ENCODE assay signal across 8 cellular contexts in the genomic region with DNA sequence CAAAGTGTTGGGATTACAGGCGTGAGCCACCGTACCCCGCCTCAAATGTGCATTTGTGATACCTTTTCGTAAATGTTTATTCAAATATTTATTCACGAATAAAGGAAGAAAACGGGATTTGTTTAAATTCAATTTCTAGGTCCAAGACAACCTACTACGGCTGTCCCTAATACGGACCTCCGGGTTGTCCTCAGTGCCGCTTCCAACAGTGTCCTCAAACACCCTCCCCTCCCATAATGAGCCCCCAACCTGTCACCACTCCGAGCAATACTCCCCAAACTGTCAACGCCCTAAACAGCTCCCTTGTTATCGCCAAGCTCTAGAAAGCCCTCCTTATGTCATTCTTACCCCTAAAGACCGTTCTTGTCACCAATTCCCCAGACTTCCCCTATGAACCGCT. TPM values are rescaled to one million over a fixed set of nuclear protein-coding genes. Genes with fewer than 3 reads are reported as not detected.
DNase-seq lines count a peak whose midpoint lies in the region; ATAC-seq, FAIRE-seq and TF ChIP-seq lines count a peak whose summit lies in the region.

No MANE protein-coding gene starts in this region.

- CTCF ChIA-PET in GM12878 (lab: Yijun Ruan, JAX), result interaction anchor here (1.0 to 5.1 kb wide), 8 partner anchors 11 to 367 kb away, joined by 3 to 43 read pairs (median 12); partner anchors contain the start of genes ADAT1, KARS1, TERF2IP and TMEM231

- FAIRE-seq in GM19239 (lab: Jason Lieb, UNC), result peak; percentile 23
- no peak for FAIRE-seq in GM12878 (lab: Jason Lieb, UNC)

- WGBS in GM12878 (ENCODE audit: insufficient coverage, insufficient replicate concordance, low lambda C conversion rate, missing lambda C conversion rate), result 4% methylated on average over 15 of the region's 15 CpGs
- 16 to 22% methylated on average over 15 of the region's 15 CpGs for WGBS in lung, 2 donors

- in situ Hi-C loops in GM12878 (cut with MboI), result no loop called here

- peak; percentile 22 for ATAC-seq in HG03159 (IDR thresholded peaks at IDR 0.05; ENCODE audit: unreplicated experiment)
- no peak; the same call in 2 of the 3 replicates for ATAC-seq in GM12878
- ATAC-seq in lung (ENCODE audit: insufficient read depth, low FRiP score), result no peak
- ATAC-seq in HG03442 (IDR thresholded peaks at IDR 0.05; ENCODE audit: unreplicated experiment), result no peak

- no peaks in the 10 kb centered on the region for H4K20me1 ChIP-seq in GM12878 (ENCODE audit: control insufficient read depth, insufficient read depth)

- SMC1A ChIA-PET in GM12878 (lab: Charles Lee; ENCODE audit: uncharacterized antibody, unreplicated experiment), result interaction anchor here (0.7 to 4.7 kb wide), 9 partner anchors 8 to 116 kb away, joined by 3 to 40 read pairs (median 11); partner anchors contain the start of genes ADAT1 and TMEM231

- DNase-seq in GM19239 (ENCODE audit: insufficient read length, low spot score), result no peak
- DNase-seq in GM12878 (ENCODE audit: low read depth, low spot score), result no peak
- no peak for DNase-seq in lung (ENCODE audit: low spot score)
- no peak for DNase-seq in Ammon's horn (ENCODE audit: low spot score)
- DNase-seq in T1000 (lab: John Stamatoyannopoulos, UW), result no peak
- no peak for DNase-seq in NK-92 (lab: John Stamatoyannopoulos, UW; ENCODE audit: unreplicated experiment)

- H3K4me3 ChIP-seq in GM12878, result peak overlapping the region; percentile 84
- peak overlapping the region; percentile 48 for H3K4me3 ChIP-seq in lung

- no peak for TF ChIP-seq EP300 in GM12878 (IDR thresholded peaks at IDR 0.05; ENCODE audit: borderline replicate concordance in 1 of 2, control insufficient read depth in 1 of 2, low read depth in 2 of 2, low read length in 2 of 2)

- H3K9ac ChIP-seq in GM12878 (ENCODE audit: control insufficient read depth, insufficient read depth, low read length), result peak overlapping the region; percentile 62

- TF ChIP-seq CTCF in GM12878 (IDR thresholded peaks at IDR 0.05 in 2 of 3, conservative IDR thresholded peaks at IDR 0.05 in 1 of 3; ENCODE audit: control insufficient read depth in 2 of 3, extremely low read depth in 1 of 3, insufficient read depth in 1 of 3, low read depth in 3 of 3, low read length in 3 of 3) (no peak), lung (IDR thresholded peaks at IDR 0.05; ENCODE audit: control extremely low read depth, extremely low read depth) (no peak)

- H2AFZ ChIP-seq in GM12878 (ENCODE audit: control insufficient read depth, low read depth, low read length), result peak overlapping the region; percentile 98

- H3K4me2 ChIP-seq in GM12878 (ENCODE audit: control insufficient read depth, insufficient read depth), result peak overlapping the region; percentile 81

- intact Hi-C loops in GM12878 (cut with micrococcal nuclease; ENCODE audit: unreplicated experiment), result loop anchor here (1.0 kb wide), 1 partner anchor 85 kb away; no protein-coding TSS in a partner anchor

- H3K27ac ChIP-seq in GM12878 (ENCODE audit: control insufficient read depth, insufficient read depth), result peak overlapping the region; percentile 78
- H3K27ac ChIP-seq in lung (ENCODE audit: low read depth in 1 of 2, low read length in 1 of 2), result peak overlapping the region; percentile 33 to 89

- POLR2A ChIA-PET in GM12878 (lab: Charles Lee), result interaction anchor here (1.6 to 11.8 kb wide), 7 partner anchors 9 to 133 kb away, joined by 5 to 116 read pairs (median 21); partner anchors contain the start of genes ADAT1, CFDP1, KARS1 and TERF2IP

- RAD21 ChIA-PET in GM12878 (lab: Charles Lee; ENCODE audit: unreplicated experiment), result interaction anchor here (0.9 to 5.6 kb wide), 10 partner anchors 9 to 88 kb away, joined by 3 to 44 read pairs (median 4); partner anchors contain the start of genes ADAT1, KARS1, TERF2IP and TMEM231

- peaks cover 39% of the 10 kb centered on the region for H3K79me2 ChIP-seq in GM12878 (ENCODE audit: control insufficient read depth, insufficient read depth, low read length)

- no TSS peak for BruUV-seq in GM12878 (replicated peaks; lab: Mats Ljungman, UMichigan)

- H3K9me3 ChIP-seq in GM12878 (replicated peaks; ENCODE audit: control insufficient read depth, insufficient read depth, low read length) (no peaks in the 10 kb centered on the region), lung (ENCODE audit: control insufficient read depth in 2 of 2, insufficient read depth in 1 of 2, low read length in 1 of 2) (no peaks in the 10 kb centered on the region)

- H3K27me3 ChIP-seq in GM12878 (replicated peaks in 1 of 2; ENCODE audit: control insufficient read depth in 2 of 2, insufficient read depth in 2 of 2, low read length in 1 of 2) (no peaks in the 10 kb centered on the region), lung (ENCODE audit: control insufficient read depth, insufficient read depth) (no peaks in the 10 kb centered on the region)

- H3K36me3 ChIP-seq in GM12878 (ENCODE audit: control insufficient read depth in 2 of 2, insufficient read depth in 2 of 2, low read length in 1 of 2) (peaks cover 0 to 22% of the 10 kb centered on the region in 2 experiments; a peak in 2 of 4 replicates), lung (ENCODE audit: control insufficient read depth in 2 of 2, insufficient read depth in 2 of 2, low read length in 2 of 2) (peaks cover 0 to 16% of the 10 kb centered on the region in 2 donors)

- no peak for TF ChIP-seq RAD21 in GM12878 (IDR thresholded peaks at IDR 0.05; ENCODE audit: insufficient read depth, low read depth, low read length)

- TF ChIP-seq POLR2A in GM12878 (IDR thresholded peaks at IDR 0.05; ENCODE audit: low read depth, low read length), result no peak

- H3K4me1 ChIP-seq in GM12878 (ENCODE audit: control insufficient read depth, insufficient read depth, low read length) (peaks cover 26% of the 10 kb centered on the region), lung (ENCODE audit: control insufficient read depth in 2 of 2, insufficient read depth in 2 of 2, low read length in 2 of 2) (peaks cover 4 to 13% of the 10 kb centered on the region in 2 donors)

RNA-seq across cellular contexts. Expression of gene GABARAPL2, which starts 0.5 kb away (rescaled TPM):
- total RNA-seq in GM12878 (2013; cell fraction: nucleolus; rRNA removed), result 68.6 and 74.4 TPM in 2 replicates
- 61.9 and 69.8 TPM in 2 replicates for total RNA-seq in GM12878 (2014; rRNA removed)
- 69.9 and 70.7 TPM in 2 replicates for total RNA-seq in GM12878 (2014; rRNA removed; fragmentation: Illumina TruSeq; extraction: Trizol)
- 102 and 106 TPM in 2 replicates for total RNA-seq in GM12878 (2021)
- 71.7 TPM for polyA plus RNA-seq in GM12878 (2011; ENCODE audit: low read depth)
- polyA plus RNA-seq in GM12878 (2011; rRNA removed), result 119 and 151 TPM in 2 replicates
- 58.7 and 78.4 TPM in 2 replicates for polyA plus RNA-seq in GM12878 (2011; cell fraction: cytosol; rRNA removed)
- 65.7 and 69.1 TPM in 2 replicates for polyA plus RNA-seq in GM12878 (2011; cell fraction: nucleus; rRNA removed)
- polyA plus RNA-seq in GM12878 (2012), result 123 and 162 TPM in 2 replicates
- 108 and 137 TPM in 2 replicates for polyA plus RNA-seq in GM12878 (2014; fragmentation: Illumina TruSeq; extraction: Trizol)
- 100 to 1,000 TPM; 358 to 359 TPM for polyA plus RNA-seq in GM12878 (2014; fragmentation: Nextera tagmentation; extraction: Ambion mirVana)
- 122 and 137 TPM in 2 replicates for polyA plus RNA-seq in GM12878 (2014; rRNA removed)
- polyA plus RNA-seq in GM12878 (2016; fragmentation: Nextera tagmentation; extraction: Ambion mirVana), result 100 to 1,000 TPM; 260 to 266 TPM
- 30.8 and 41.5 TPM in 2 replicates for polyA minus RNA-seq in GM12878 (2011; rRNA and poly(A)+ RNA removed)
- polyA minus RNA-seq in GM12878 (2011; cell fraction: cytosol; rRNA and poly(A)+ RNA removed), result 11.5 and 15.1 TPM in 2 replicates
- polyA minus RNA-seq in GM12878 (2011; cell fraction: nucleus; rRNA and poly(A)+ RNA removed), result 16.2 and 21.0 TPM in 2 replicates
- total RNA-seq in lung, result 100 to 1,000 TPM in 1 of 2 donors, 10 to 100 TPM in 1; 72.9 to 129 TPM
- 100 to 1,000 TPM in 1 of 2 donors, 10 to 100 TPM in 1; 79.6 to 180 TPM for polyA plus RNA-seq in lung

RNA-seq across cellular contexts. Expression of gene TMEM231, which starts 9.6 kb away (rescaled TPM):
- 26.3 and 27.2 TPM in 2 replicates for total RNA-seq in GM12878 (2013; cell fraction: nucleolus; rRNA removed)
- total RNA-seq in GM12878 (2014; rRNA removed), result 5.9 and 7.4 TPM in 2 replicates
- total RNA-seq in GM12878 (2014; rRNA removed; fragmentation: Illumina TruSeq; extraction: Trizol), result 4.3 TPM in 2 replicates
- 5.6 and 5.9 TPM in 2 replicates for total RNA-seq in GM12878 (2021)
- 3.7 TPM for polyA plus RNA-seq in GM12878 (2011; ENCODE audit: low read depth)
- 4.4 and 5.4 TPM in 2 replicates for polyA plus RNA-seq in GM12878 (2011; rRNA removed)
- polyA plus RNA-seq in GM12878 (2011; cell fraction: cytosol; rRNA removed), result 10.1 and 14.2 TPM in 2 replicates
- 8.9 and 10.1 TPM in 2 replicates for polyA plus RNA-seq in GM12878 (2011; cell fraction: nucleus; rRNA removed)
- polyA plus RNA-seq in GM12878 (2012), result 4.5 and 5.1 TPM in 2 replicates
- 5.3 and 6.9 TPM in 2 replicates for polyA plus RNA-seq in GM12878 (2014; fragmentation: Illumina TruSeq; extraction: Trizol)
- 1 to 10 TPM; 1.2 TPM for polyA plus RNA-seq in GM12878 (2014; fragmentation: Nextera tagmentation; extraction: Ambion mirVana)
- 5.2 and 9.1 TPM in 2 replicates for polyA plus RNA-seq in GM12878 (2014; rRNA removed)
- polyA plus RNA-seq in GM12878 (2016; fragmentation: Nextera tagmentation; extraction: Ambion mirVana), result 1 to 10 TPM; 6.4 to 6.5 TPM
- 9.6 and 21.1 TPM in 2 replicates for polyA minus RNA-seq in GM12878 (2011; rRNA and poly(A)+ RNA removed)
- polyA minus RNA-seq in GM12878 (2011; cell fraction: cytosol; rRNA and poly(A)+ RNA removed), result 2.7 and 5.7 TPM in 2 replicates
- 4.1 and 5.0 TPM in 2 replicates for polyA minus RNA-seq in GM12878 (2011; cell fraction: nucleus; rRNA and poly(A)+ RNA removed)
- total RNA-seq in lung, result 10 to 100 TPM; 49.8 to 88.5 TPM
- 10 to 100 TPM in 1 of 2 donors, 1 to 10 TPM in 1; 9.3 to 20.6 TPM for polyA plus RNA-seq in lung

RNA-seq across cellular contexts. Expression of gene CHST5, which starts 29.7 kb away (rescaled TPM):
- total RNA-seq in GM12878 (2013; cell fraction: nucleolus; rRNA removed), result 0.29 and 0.44 TPM in 2 replicates
- total RNA-seq in GM12878 (2014; rRNA removed) (0.23 TPM in 1 of 2 replicates, not detected in the other), GM12878 (2014; rRNA removed; fragmentation: Illumina TruSeq; extraction: Trizol) (0.04 TPM in 1 of 2 replicates, not detected in the other), GM12878 (2021) (0.19 TPM in 1 of 2 replicates, not detected in the other), lung (1 to 10 TPM in 1 of 2 donors, not detected in 1; 1.3 TPM)
- not detected for polyA plus RNA-seq in GM12878 (2011; ENCODE audit: low read depth)
- polyA plus RNA-seq in GM12878 (2011; rRNA removed) (not detected in 2 replicates), GM12878 (2014; fragmentation: Illumina TruSeq; extraction: Trizol) (not detected in 2 replicates), GM12878 (2014; fragmentation: Nextera tagmentation; extraction: Ambion mirVana) (not detected), GM12878 (2014; rRNA removed) (0.05 and 0.08 TPM in 2 replicates), GM12878 (2016; fragmentation: Nextera tagmentation; extraction: Ambion mirVana) (under 1 TPM in 1 of 2 experiments, not detected in 1; 0.43 TPM), lung (under 1 TPM; 0.09 to 0.24 TPM)
- 0.03 TPM in 1 of 2 replicates, not detected in the other for polyA plus RNA-seq in GM12878 (2011; cell fraction: cytosol; rRNA removed)
- polyA plus RNA-seq in GM12878 (2011; cell fraction: nucleus; rRNA removed), result 0.13 and 0.16 TPM in 2 replicates
- polyA plus RNA-seq in GM12878 (2012), result 0.07 and 0.08 TPM in 2 replicates
- polyA minus RNA-seq in GM12878 (2011; rRNA and poly(A)+ RNA removed), result not detected in 2 replicates
- not detected in 2 replicates for polyA minus RNA-seq in GM12878 (2011; cell fraction: cytosol; rRNA and poly(A)+ RNA removed)
- polyA minus RNA-seq in GM12878 (2011; cell fraction: nucleus; rRNA and poly(A)+ RNA removed), result 0.19 TPM in 1 of 2 replicates, not detected in the other

RNA-seq across cellular contexts. Expression of gene ADAT1, which starts 57.4 kb away (rescaled TPM):
- total RNA-seq in GM12878 (2013; cell fraction: nucleolus; rRNA removed), result 83.5 and 88.1 TPM in 2 replicates
- 61.7 and 72.9 TPM in 2 replicates for total RNA-seq in GM12878 (2014; rRNA removed)
- total RNA-seq in GM12878 (2014; rRNA removed; fragmentation: Illumina TruSeq; extraction: Trizol), result 66.3 and 70.3 TPM in 2 replicates
- total RNA-seq in GM12878 (2021), result 70.0 and 72.3 TPM in 2 replicates
- polyA plus RNA-seq in GM12878 (2011; ENCODE audit: low read depth), result 17.9 TPM
- 28.2 and 34.8 TPM in 2 replicates for polyA plus RNA-seq in GM12878 (2011; rRNA removed)
- 46.9 and 48.7 TPM in 2 replicates for polyA plus RNA-seq in GM12878 (2011; cell fraction: cytosol; rRNA removed)
- polyA plus RNA-seq in GM12878 (2011; cell fraction: nucleus; rRNA removed), result 20.0 and 33.1 TPM in 2 replicates
- 29.3 and 30.7 TPM in 2 replicates for polyA plus RNA-seq in GM12878 (2012)
- polyA plus RNA-seq in GM12878 (2014; fragmentation: Illumina TruSeq; extraction: Trizol), result 77.4 and 86.7 TPM in 2 replicates
- 10 to 100 TPM; 26.2 to 29.5 TPM for polyA plus RNA-seq in GM12878 (2014; fragmentation: Nextera tagmentation; extraction: Ambion mirVana)
- 39.5 and 49.9 TPM in 2 replicates for polyA plus RNA-seq in GM12878 (2014; rRNA removed)
- polyA plus RNA-seq in GM12878 (2016; fragmentation: Nextera tagmentation; extraction: Ambion mirVana), result 10 to 100 TPM; 43.9 to 65.2 TPM
- polyA minus RNA-seq in GM12878 (2011; rRNA and poly(A)+ RNA removed), result 67.9 and 68.8 TPM in 2 replicates
- polyA minus RNA-seq in GM12878 (2011; cell fraction: cytosol; rRNA and poly(A)+ RNA removed), result 16.3 and 19.5 TPM in 2 replicates
- polyA minus RNA-seq in GM12878 (2011; cell fraction: nucleus; rRNA and poly(A)+ RNA removed), result 26.2 and 42.5 TPM in 2 replicates
- 10 to 100 TPM; 51.8 to 52.6 TPM for total RNA-seq in lung
- polyA plus RNA-seq in lung, result 10 to 100 TPM; 14.2 to 26.8 TPM
